In genomic region chr17:18920911-18921441, GRCh38 we compare ENCODE assay signal across 1 cellular context.
TF ChIP-seq lines count a peak whose summit lies in the region.

No MANE protein-coding gene starts in this region.

TF ChIP-seq in HepG2, 621 proteins besides CTCF, POLR2A, EP300 and RAD21 (continued from another document and continues in another):
- no peak for TF ChIP-seq GABPA (IDR thresholded peaks at IDR 0.05; ENCODE audit: low read depth, low read length)
- TF ChIP-seq GABPA (CRISPR knock-in tag; IDR thresholded peaks at IDR 0.05; ENCODE audit: low read depth): peak; percentile 32; the same call in 1 of the 2 replicates
- TF ChIP-seq FOXP1 (IDR thresholded peaks at IDR 0.05): no peak
- peak; percentile 66 for TF ChIP-seq FOXP1 (CRISPR knock-in tag; IDR thresholded peaks at IDR 0.05)
- peak; percentile 57; the same call in 1 of the 2 replicates for TF ChIP-seq RXRA (CRISPR knock-in tag; IDR thresholded peaks at IDR 0.05)
- TF ChIP-seq SALL1 (CRISPR knock-in tag; IDR thresholded peaks at IDR 0.05): peak; percentile 86
- peak; percentile 42; the same call in 1 of the 2 replicates for TF ChIP-seq POGZ (CRISPR knock-in tag; IDR thresholded peaks at IDR 0.05)
- no peak for TF ChIP-seq THAP11 (CRISPR knock-in tag; IDR thresholded peaks at IDR 0.05)
- TF ChIP-seq ZBTB10 (CRISPR knock-in tag; IDR thresholded peaks at IDR 0.05; ENCODE audit: borderline replicate concordance): no peak
- no peak for TF ChIP-seq ZNF263 (CRISPR knock-in tag; IDR thresholded peaks at IDR 0.05)
- peak; percentile 39; the same call in 1 of the 2 replicates for TF ChIP-seq ETV5 (CRISPR knock-in tag; IDR thresholded peaks at IDR 0.05; ENCODE audit: borderline replicate concordance)
- TF ChIP-seq MIXL1 (CRISPR knock-in tag; IDR thresholded peaks at IDR 0.05): 0 out of 2 replicates have a peak, but pooled peaks have one; percentile 57
- no peak for TF ChIP-seq ZNF501 (CRISPR knock-in tag; IDR thresholded peaks at IDR 0.05)
- peak; percentile 68 for TF ChIP-seq MED1 (CRISPR knock-in tag; IDR thresholded peaks at IDR 0.05)
- TF ChIP-seq SOX13 (IDR thresholded peaks at IDR 0.05): no peak
- peak in 1 of 2 experiments; percentile 33; a peak in 1 of 4 replicates for TF ChIP-seq SOX13 (CRISPR knock-in tag; conservative IDR thresholded peaks at IDR 0.05 in 1 of 2, IDR thresholded peaks at IDR 0.05 in 1 of 2)
- TF ChIP-seq SKI (IDR thresholded peaks at IDR 0.05; ENCODE audit: partially characterized antibody): peak; percentile 23
- no peak for TF ChIP-seq JARID2 (CRISPR knock-in tag; IDR thresholded peaks at IDR 0.05; ENCODE audit: insufficient replicate concordance)
- TF ChIP-seq HMG20A (CRISPR knock-in tag; IDR thresholded peaks at IDR 0.05; ENCODE audit: borderline replicate concordance): peak; percentile 82; the same call in 1 of the 2 replicates
- TF ChIP-seq, protein P1, sequence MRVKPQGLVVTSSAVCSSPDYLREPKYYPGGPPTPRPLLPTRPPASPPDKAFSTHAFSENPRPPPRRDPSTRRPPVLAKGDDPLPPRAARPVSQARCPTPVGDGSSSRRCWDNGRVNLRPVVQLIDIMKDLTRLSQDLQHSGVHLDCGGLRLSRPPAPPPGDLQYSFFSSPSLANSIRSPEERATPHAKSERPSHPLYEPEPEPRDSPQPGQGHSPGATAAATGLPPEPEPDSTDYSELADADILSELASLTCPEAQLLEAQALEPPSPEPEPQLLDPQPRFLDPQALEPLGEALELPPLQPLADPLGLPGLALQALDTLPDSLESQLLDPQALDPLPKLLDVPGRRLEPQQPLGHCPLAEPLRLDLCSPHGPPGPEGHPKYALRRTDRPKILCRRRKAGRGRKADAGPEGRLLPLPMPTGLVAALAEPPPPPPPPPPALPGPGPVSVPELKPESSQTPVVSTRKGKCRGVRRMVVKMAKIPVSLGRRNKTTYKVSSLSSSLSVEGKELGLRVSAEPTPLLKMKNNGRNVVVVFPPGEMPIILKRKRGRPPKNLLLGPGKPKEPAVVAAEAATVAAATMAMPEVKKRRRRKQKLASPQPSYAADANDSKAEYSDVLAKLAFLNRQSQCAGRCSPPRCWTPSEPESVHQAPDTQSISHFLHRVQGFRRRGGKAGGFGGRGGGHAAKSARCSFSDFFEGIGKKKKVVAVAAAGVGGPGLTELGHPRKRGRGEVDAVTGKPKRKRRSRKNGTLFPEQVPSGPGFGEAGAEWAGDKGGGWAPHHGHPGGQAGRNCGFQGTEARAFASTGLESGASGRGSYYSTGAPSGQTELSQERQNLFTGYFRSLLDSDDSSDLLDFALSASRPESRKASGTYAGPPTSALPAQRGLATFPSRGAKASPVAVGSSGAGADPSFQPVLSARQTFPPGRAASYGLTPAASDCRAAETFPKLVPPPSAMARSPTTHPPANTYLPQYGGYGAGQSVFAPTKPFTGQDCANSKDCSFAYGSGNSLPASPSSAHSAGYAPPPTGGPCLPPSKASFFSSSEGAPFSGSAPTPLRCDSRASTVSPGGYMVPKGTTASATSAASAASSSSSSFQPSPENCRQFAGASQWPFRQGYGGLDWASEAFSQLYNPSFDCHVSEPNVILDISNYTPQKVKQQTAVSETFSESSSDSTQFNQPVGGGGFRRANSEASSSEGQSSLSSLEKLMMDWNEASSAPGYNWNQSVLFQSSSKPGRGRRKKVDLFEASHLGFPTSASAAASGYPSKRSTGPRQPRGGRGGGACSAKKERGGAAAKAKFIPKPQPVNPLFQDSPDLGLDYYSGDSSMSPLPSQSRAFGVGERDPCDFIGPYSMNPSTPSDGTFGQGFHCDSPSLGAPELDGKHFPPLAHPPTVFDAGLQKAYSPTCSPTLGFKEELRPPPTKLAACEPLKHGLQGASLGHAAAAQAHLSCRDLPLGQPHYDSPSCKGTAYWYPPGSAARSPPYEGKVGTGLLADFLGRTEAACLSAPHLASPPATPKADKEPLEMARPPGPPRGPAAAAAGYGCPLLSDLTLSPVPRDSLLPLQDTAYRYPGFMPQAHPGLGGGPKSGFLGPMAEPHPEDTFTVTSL (CRISPR knock-in tag; IDR thresholded peaks at IDR 0.05; ENCODE audit: borderline replicate concordance): peak; percentile 58; the same call in 1 of the 2 replicates
- peak; percentile 57; the same call in 1 of the 2 replicates for TF ChIP-seq SOX5 (CRISPR knock-in tag; IDR thresholded peaks at IDR 0.05; ENCODE audit: borderline replicate concordance)
- 0 out of 2 replicates have a peak, but pooled peaks have one; percentile 25 for TF ChIP-seq HOMEZ (CRISPR knock-in tag; IDR thresholded peaks at IDR 0.05; ENCODE audit: low read depth)
- 0 out of 2 replicates have a peak, but pooled peaks have one; percentile 28 for TF ChIP-seq BCL6 (CRISPR knock-in tag; IDR thresholded peaks at IDR 0.05)
- TF ChIP-seq, protein P2, sequence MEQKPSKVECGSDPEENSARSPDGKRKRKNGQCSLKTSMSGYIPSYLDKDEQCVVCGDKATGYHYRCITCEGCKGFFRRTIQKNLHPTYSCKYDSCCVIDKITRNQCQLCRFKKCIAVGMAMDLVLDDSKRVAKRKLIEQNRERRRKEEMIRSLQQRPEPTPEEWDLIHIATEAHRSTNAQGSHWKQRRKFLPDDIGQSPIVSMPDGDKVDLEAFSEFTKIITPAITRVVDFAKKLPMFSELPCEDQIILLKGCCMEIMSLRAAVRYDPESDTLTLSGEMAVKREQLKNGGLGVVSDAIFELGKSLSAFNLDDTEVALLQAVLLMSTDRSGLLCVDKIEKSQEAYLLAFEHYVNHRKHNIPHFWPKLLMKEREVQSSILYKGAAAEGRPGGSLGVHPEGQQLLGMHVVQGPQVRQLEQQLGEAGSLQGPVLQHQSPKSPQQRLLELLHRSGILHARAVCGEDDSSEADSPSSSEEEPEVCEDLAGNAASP (CRISPR knock-in tag; IDR thresholded peaks at IDR 0.05; ENCODE audit: borderline replicate concordance): peak; percentile 97
- no peak for TF ChIP-seq FOXA1 (IDR thresholded peaks at IDR 0.05)
- TF ChIP-seq FOXA1 (CRISPR knock-in tag; IDR thresholded peaks at IDR 0.05): peak; percentile 48; the same call in 1 of the 2 replicates
- TF ChIP-seq NR2F1 (CRISPR knock-in tag; IDR thresholded peaks at IDR 0.05): peak; percentile 49 to 73; a peak in 2 of 4 replicates
- TF ChIP-seq, protein P3, sequence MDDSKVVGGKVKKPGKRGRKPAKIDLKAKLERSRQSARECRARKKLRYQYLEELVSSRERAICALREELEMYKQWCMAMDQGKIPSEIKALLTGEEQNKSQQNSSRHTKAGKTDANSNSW (CRISPR knock-in tag; IDR thresholded peaks at IDR 0.05; ENCODE audit: borderline replicate concordance): no peak
- 0 out of 2 replicates have a peak, but pooled peaks have one; percentile 31 for TF ChIP-seq NR2C2 (CRISPR knock-in tag; IDR thresholded peaks at IDR 0.05; ENCODE audit: borderline replicate concordance)
- no peak for TF ChIP-seq BRCA1 (CRISPR knock-in tag; IDR thresholded peaks at IDR 0.05)
- TF ChIP-seq NR2F6 (IDR thresholded peaks at IDR 0.05): peak; percentile 76
- TF ChIP-seq NR2F6 (CRISPR knock-in tag; IDR thresholded peaks at IDR 0.05): peak; percentile 92
- TF ChIP-seq SOX6 (IDR thresholded peaks at IDR 0.05): no peak
- peak; percentile 67 for TF ChIP-seq SOX6 (CRISPR knock-in tag; IDR thresholded peaks at IDR 0.05)
- TF ChIP-seq RXRB (CRISPR knock-in tag; IDR thresholded peaks at IDR 0.05; ENCODE audit: borderline replicate concordance): peak; percentile 96
- peak; percentile 75 for TF ChIP-seq ZNF362 (CRISPR knock-in tag; IDR thresholded peaks at IDR 0.05; ENCODE audit: borderline replicate concordance)
- TF ChIP-seq, protein P4, sequence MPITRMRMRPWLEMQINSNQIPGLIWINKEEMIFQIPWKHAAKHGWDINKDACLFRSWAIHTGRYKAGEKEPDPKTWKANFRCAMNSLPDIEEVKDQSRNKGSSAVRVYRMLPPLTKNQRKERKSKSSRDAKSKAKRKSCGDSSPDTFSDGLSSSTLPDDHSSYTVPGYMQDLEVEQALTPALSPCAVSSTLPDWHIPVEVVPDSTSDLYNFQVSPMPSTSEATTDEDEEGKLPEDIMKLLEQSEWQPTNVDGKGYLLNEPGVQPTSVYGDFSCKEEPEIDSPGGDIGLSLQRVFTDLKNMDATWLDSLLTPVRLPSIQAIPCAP (CRISPR knock-in tag; IDR thresholded peaks at IDR 0.05; ENCODE audit: low read depth): no peak
- TF ChIP-seq TARDBP (CRISPR knock-in tag; IDR thresholded peaks at IDR 0.05): no peak
- peak; percentile 91 for TF ChIP-seq RARA (CRISPR knock-in tag; IDR thresholded peaks at IDR 0.05)
- TF ChIP-seq TEAD3 (CRISPR knock-in tag; optimal IDR thresholded peaks at IDR 0.05; ENCODE audit: borderline replicate concordance): peak; percentile 32
- TF ChIP-seq PAXIP1 (CRISPR knock-in tag; conservative IDR thresholded peaks at IDR 0.05): peak; percentile 43; the same call in 1 of the 2 replicates
- no peak for TF ChIP-seq DNMT3B (CRISPR knock-in tag; conservative IDR thresholded peaks at IDR 0.05)
- TF ChIP-seq HNF4A (CRISPR knock-in tag; IDR thresholded peaks at IDR 0.05): peak; percentile 55
- no peak for TF ChIP-seq SRY (CRISPR knock-in tag; IDR thresholded peaks at IDR 0.05)
